12 cellular contexts compared by ENCODE assay signal in genomic region chr7:76974336-76974735, GRCh38. TPM values are rescaled to one million over a fixed set of nuclear protein-coding genes. Genes with fewer than 3 reads are reported as not detected.
DNase-seq lines count a peak whose midpoint lies in the region; ATAC-seq and TF ChIP-seq lines count a peak whose summit lies in the region.
"Not testable (repeated sequence)": the region's sequence is repeated elsewhere in the genome, so short reads cannot be mapped to it uniquely, and the experiment has no call there.
"Had no signal": no experiment of that assay in that cellular context is flagged by ENCODE, and none has a peak within 500 bp of the region (broad histone marks: within the 10 kb centered on the region; RNA-seq: fewer than 3 reads in every experiment).

No MANE protein-coding gene starts in this region.

- TF ChIP-seq POLR2A in esophagus squamous epithelium (IDR thresholded peaks at IDR 0.05) = not testable (repeated sequence)

- peak; percentile 44 for DNase-seq in activated CD4-positive, alpha-beta T cell treated with anti-CD3 and anti-CD28 coated beads, Interleukin-2, amount 10 ng/mL, durations not matched to agents 24 days and 14 days
- peak; percentile 4 for DNase-seq in MCF 10A (ENCODE audit: unreplicated experiment)
- not testable (repeated sequence) for DNase-seq in central memory CD8-positive, alpha-beta T cell (ENCODE audit: low spot score in 2 of 2); esophagus squamous epithelium (lab: John Stamatoyannopoulos, UW)
- peak; percentile 13 for DNase-seq in Right ventricle myocardium superior
- peak; percentile 62 for DNase-seq in mesenteric fat pad (ENCODE audit: low spot score)

- H3K9me3 ChIP-seq in esophagus squamous epithelium = not testable (repeated sequence)

- H3K9me3 Mint-ChIP-seq in activated CD4-positive, alpha-beta T cell treated with anti-CD3 and anti-CD28 coated beads, Interleukin-2, amount 10 ng/mL, durations not matched to agents 24 days and 14 days; MCF 10A (ENCODE audit: unreplicated experiment); central memory CD8-positive, alpha-beta T cell: not testable (repeated sequence)

- intact Hi-C loops in activated CD4-positive, alpha-beta T cell treated with anti-CD3 and anti-CD28 coated beads, Interleukin-2, amount 10 ng/mL, durations not matched to agents 24 days and 14 days (cut with micrococcal nuclease); MCF 10A (cut with micrococcal nuclease); esophagus squamous epithelium (cut with DNase I); Right ventricle myocardium superior (cut with DNase I): not testable (repeated sequence)

- H3K4me1 ChIP-seq in esophagus squamous epithelium = peaks cover 0 to 12% (median 0%) of the 10 kb centered on the region in 3 donors

- POLR2A ChIA-PET in MCF 10A (lab: Yijun Ruan, JAX) = not testable (repeated sequence)

- H3K4me3 Mint-ChIP-seq in activated CD4-positive, alpha-beta T cell treated with anti-CD3 and anti-CD28 coated beads, Interleukin-2, amount 10 ng/mL, durations not matched to agents 24 days and 14 days; MCF 10A (ENCODE audit: unreplicated experiment); central memory CD8-positive, alpha-beta T cell: not testable (repeated sequence)

- H3K27ac Mint-ChIP-seq in activated CD4-positive, alpha-beta T cell treated with anti-CD3 and anti-CD28 coated beads, Interleukin-2, amount 10 ng/mL, durations not matched to agents 24 days and 14 days = not testable (repeated sequence)
- peak overlapping the region; percentile 71 for H3K27ac Mint-ChIP-seq in MCF 10A (ENCODE audit: low read depth, unreplicated experiment)
- H3K27ac Mint-ChIP-seq in central memory CD8-positive, alpha-beta T cell (ENCODE audit: low read depth) = peak overlapping the region; percentile 41

- TF ChIP-seq CTCF in MCF 10A (IDR thresholded peaks at IDR 0.05; ENCODE audit: unreplicated experiment); esophagus squamous epithelium (IDR thresholded peaks at IDR 0.05): not testable (repeated sequence)

- H3K27me3 ChIP-seq in esophagus squamous epithelium = not testable (repeated sequence)

- not testable (repeated sequence) for H3K27me3 Mint-ChIP-seq in activated CD4-positive, alpha-beta T cell treated with anti-CD3 and anti-CD28 coated beads, Interleukin-2, amount 10 ng/mL, durations not matched to agents 24 days and 14 days; MCF 10A (ENCODE audit: insufficient read depth, unreplicated experiment); central memory CD8-positive, alpha-beta T cell

- CTCF ChIA-PET in MCF 10A (lab: Yijun Ruan, JAX) = not testable (repeated sequence)

- peaks cover 0 to 14% (median 0%) of the 10 kb centered on the region in 3 donors for H3K36me3 ChIP-seq in esophagus squamous epithelium

- not testable (repeated sequence) for ATAC-seq in central memory CD8-positive, alpha-beta T cell (replicated peaks; ENCODE audit: extremely low read depth, poor library complexity, severe bottlenecking); Right ventricle myocardium superior (ENCODE audit: poor library complexity)

- H3K4me3 ChIP-seq in esophagus squamous epithelium = not testable (repeated sequence)

- H3K36me3 Mint-ChIP-seq in activated CD4-positive, alpha-beta T cell treated with anti-CD3 and anti-CD28 coated beads, Interleukin-2, amount 10 ng/mL, durations not matched to agents 24 days and 14 days (ENCODE audit: low read depth); central memory CD8-positive, alpha-beta T cell (ENCODE audit: insufficient read depth): not testable (repeated sequence)
- peaks cover 35% of the 10 kb centered on the region for H3K36me3 Mint-ChIP-seq in MCF 10A (ENCODE audit: insufficient read depth, unreplicated experiment)

- not testable (repeated sequence) for BruUV-seq in MCF 10A (replicated peaks; lab: Mats Ljungman, UMichigan)

- not testable (repeated sequence) for H3K4me1 Mint-ChIP-seq in activated CD4-positive, alpha-beta T cell treated with anti-CD3 and anti-CD28 coated beads, Interleukin-2, amount 10 ng/mL, durations not matched to agents 24 days and 14 days; MCF 10A (ENCODE audit: insufficient read depth, unreplicated experiment); central memory CD8-positive, alpha-beta T cell

- peak overlapping the region in 3 of 4 donors; percentile 21 to 42 (median 39) for H3K27ac ChIP-seq in esophagus squamous epithelium

- WGBS in esophagus squamous epithelium, 2 donors = 80% methylated on average over 2 of the region's 12 CpGs; no CpG with 5 or more reads in 1 of the 2 donors

RNA-seq across cellular contexts. Expression of gene SPDYE17, which starts 57.8 kb away (rescaled TPM):
- not detected in 2 replicates for total RNA-seq in activated CD4-positive, alpha-beta T cell treated with anti-CD3 and anti-CD28 coated beads, Interleukin-2, amount 10 ng/mL, durations not matched to agents 24 days and 14 days
- total RNA-seq in MCF 10A (2022) (not detected in 2 replicates), esophagus squamous epithelium (not detected), Right ventricle myocardium superior (not detected), mesenteric fat pad (not detected)
- total RNA-seq: A673; CD4-positive, alpha-beta memory T cell; CD4-positive, CD25-positive, alpha-beta regulatory T cell; CD8-positive, alpha-beta memory T cell; Daoy; G401 had no signal
